In the genomic region with DNA sequence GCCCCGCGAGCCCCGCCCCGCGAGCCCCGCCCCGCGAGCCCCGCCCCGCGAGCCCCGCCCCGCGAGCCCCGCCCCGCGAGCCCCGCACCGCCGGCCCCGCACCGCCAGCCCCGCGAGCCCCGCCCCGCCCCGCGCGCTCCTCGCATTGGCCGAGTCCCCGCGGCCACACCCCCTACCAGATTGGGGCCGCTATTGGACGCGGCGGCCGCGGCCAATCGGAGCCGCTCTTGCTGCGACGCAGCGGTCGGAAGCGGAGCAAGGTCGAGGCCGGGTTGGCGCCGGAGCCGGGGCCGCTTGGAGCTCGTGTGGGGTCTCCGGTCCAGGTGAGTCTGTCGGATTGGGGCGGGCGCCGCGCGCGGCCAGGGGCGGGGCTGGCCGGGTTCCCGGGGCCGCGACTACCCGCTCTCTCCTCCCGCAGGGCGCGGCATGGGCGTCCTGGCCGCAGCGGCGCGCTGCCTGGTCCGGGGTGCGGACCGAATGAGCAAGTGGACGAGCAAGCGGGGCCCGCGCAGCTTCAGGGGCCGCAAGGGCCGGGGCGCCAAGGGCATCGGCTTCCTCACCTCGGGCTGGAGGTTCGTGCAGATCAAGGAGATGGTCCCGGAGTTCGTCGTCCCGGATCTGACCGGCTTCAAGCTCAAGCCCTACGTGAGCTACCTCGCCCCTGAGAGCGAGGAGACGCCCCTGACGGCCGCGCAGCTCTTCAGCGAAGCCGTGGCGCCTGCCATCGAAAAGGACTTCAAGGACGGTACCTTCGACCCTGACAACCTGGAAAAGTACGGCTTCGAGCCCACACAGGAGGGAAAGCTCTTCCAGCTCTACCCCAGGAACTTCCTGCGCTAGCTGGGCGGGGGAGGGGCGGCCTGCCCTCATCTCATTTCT, we compare ENCODE assay signal across 8 cellular contexts. TPM values are rescaled to one million over a fixed set of nuclear protein-coding genes. Genes with fewer than 3 reads are reported as not detected.
DNase-seq lines count a peak whose midpoint lies in the region; ATAC-seq and TF ChIP-seq lines count a peak whose summit lies in the region.

TSS of gene MRPL41 (plus strand) at position 224 of the 879 bp plus-strand sequence. CDS start at position 427, 203 bp downstream.

- no peak for TF ChIP-seq CTCF in CD14-positive monocyte (IDR thresholded peaks at IDR 0.05)

- POLR2A ChIA-PET in activated CD8-positive, alpha-beta memory T cell treated with anti-CD3 and anti-CD28 coated beads for 36 hours (lab: Charles Lee), result interaction anchor here (0.5 to 0.9 kb wide), 7 partner anchors 12 to 259 kb away, joined by 3 to 10 read pairs (median 7); partner anchors contain the start of genes EXD3 and NOXA1

- H3K4me1 Mint-ChIP-seq in CD14-positive monocyte, result peaks cover 13% of the 10 kb centered on the region

- ATAC-seq in GM19395 (IDR thresholded peaks at IDR 0.05; ENCODE audit: unreplicated experiment) (peak; percentile 65), HG03571 (IDR thresholded peaks at IDR 0.05; ENCODE audit: unreplicated experiment) (peak; percentile 70)

- peak within 1 kb of the TSS; percentile 77 to 78 for H3K4me3 Mint-ChIP-seq in CD14-positive monocyte

- CTCF ChIA-PET in activated CD8-positive, alpha-beta memory T cell treated with anti-CD3 and anti-CD28 coated beads for 36 hours (lab: Charles Lee), result interaction anchor here (0.6 to 1.5 kb wide), 7 partner anchors 11 to 315 kb away, joined by 3 to 5 read pairs (median 3); partner anchors contain the start of gene DPH7

- peaks cover 19 to 31% of the 10 kb centered on the region in 2 donors for H3K36me3 Mint-ChIP-seq in CD14-positive monocyte

- peak within 1 kb of the TSS in 4 of 7 donors; percentile 20 to 79 (median 72) for H3K27ac Mint-ChIP-seq in CD14-positive monocyte

- no peaks in the 10 kb centered on the region for H3K9me3 Mint-ChIP-seq in CD14-positive monocyte

- peak; percentile 76 for DNase-seq in CD14-positive monocyte (ENCODE audit: low spot score)
- DNase-seq in NK-92 (lab: John Stamatoyannopoulos, UW; ENCODE audit: unreplicated experiment), result peak; percentile 60
- DNase-seq in effector CD8-positive, alpha-beta T cell (lab: John Stamatoyannopoulos, UW), result peak; percentile 89
- DNase-seq in medulla oblongata (ENCODE audit: extremely low spot score), result peak; percentile 89
- peak; percentile 68 for DNase-seq in stimulated activated CD8-positive, alpha-beta memory T cell treated with anti-CD3 and anti-CD28 coated beads, Interleukin-12 subunit alpha, Interleukin-12 subunit beta, amount 100 ng/mL, for 1 hour (ENCODE audit: low read depth)

- intact Hi-C loops in CD14-positive monocyte (cut with micrococcal nuclease), result loop anchor here in 1 of 2 donors (5.0 to 10.0 kb wide), 2 partner anchors 53 to 350 kb away; partner anchors contain the start of genes ARRDC1 and TPRN

- H3K27me3 Mint-ChIP-seq in CD14-positive monocyte (ENCODE audit: low read depth in 3 of 3), result no peaks in the 10 kb centered on the region

RNA-seq across cellular contexts. Expression of gene MRPL41, which starts in this region (rescaled TPM):
- 10 to 100 TPM; 33.2 to 49.4 TPM for polyA plus RNA-seq in CD14-positive monocyte
- total RNA-seq in activated CD8-positive, alpha-beta memory T cell treated with anti-CD3 and anti-CD28 coated beads for 36 hours, result 10 to 100 TPM; 61.0 to 64.7 TPM

Comparison
In these comparisons a context has a peak if more than half of its experiments do, and no peak if none do; other contexts are left out.
1. Peak in every context shown above with its lines: DNase-seq and ATAC-seq.